ENCODE assay signal across 8 cellular contexts in genomic region chr6:1770435-1770843, GRCh38.
DNase-seq lines count a peak whose midpoint lies in the region; ATAC-seq and TF ChIP-seq lines count a peak whose summit lies in the region.

No MANE protein-coding gene starts in this region.

- H3K27me3 Mint-ChIP-seq in osteocyte (ENCODE audit: unreplicated experiment), result no peaks in the 10 kb centered on the region

- H3K9me3 Mint-ChIP-seq in osteocyte (ENCODE audit: unreplicated experiment), result no peaks in the 10 kb centered on the region

- H3K36me3 Mint-ChIP-seq in osteocyte (ENCODE audit: unreplicated experiment), result peaks cover 3% of the 10 kb centered on the region

- ATAC-seq in GM18520 (IDR thresholded peaks at IDR 0.05; ENCODE audit: unreplicated experiment) (peak; percentile 75), HG03175 (IDR thresholded peaks at IDR 0.05; ENCODE audit: unreplicated experiment) (peak; percentile 86), GM18870 (IDR thresholded peaks at IDR 0.05; ENCODE audit: unreplicated experiment) (no peak)

- H3K4me3 Mint-ChIP-seq in osteocyte (ENCODE audit: unreplicated experiment), result peak overlapping the region; percentile 26

- no peak for TF ChIP-seq CTCF in osteocyte (IDR thresholded peaks at IDR 0.05)

- H3K27ac Mint-ChIP-seq in osteocyte (ENCODE audit: unreplicated experiment), result peak overlapping the region; percentile 62

- H3K4me1 Mint-ChIP-seq in osteocyte (ENCODE audit: unreplicated experiment), result peaks cover 46% of the 10 kb centered on the region

- DNase-seq in activated gamma-delta T cell treated with anti-CD3 and anti-CD28 coated beads, Interleukin-2, amount 50 U/mL, for 16 hours (ENCODE audit: low read depth), result peak; percentile 13
- no peak for DNase-seq in osteocyte (ENCODE audit: extremely low spot score, unreplicated experiment)
- DNase-seq in NCI-H446 treated with DMSO at 0.1 percent for 48 hours (lab: John Stamatoyannopoulos, UW), result no peak
- no peak for DNase-seq in NCI-H524 (lab: John Stamatoyannopoulos, UW)
- no peak for DNase-seq in SKM-1 treated with dmso at 0.1 percent for 144 hours (lab: John Stamatoyannopoulos, UW; ENCODE audit: unreplicated experiment)
